Comparison of ENCODE assay signal across 8 cellular contexts in genomic region chr11:45147871-45148270, GRCh38. TPM values are rescaled to one million over a fixed set of nuclear protein-coding genes. Genes with fewer than 3 reads are reported as not detected.
A peak's percentile ranks its signal among the peaks of the same experiment; 100 is the strongest.
DNase-seq lines count a peak whose midpoint lies in the region; ATAC-seq and TF ChIP-seq lines count a peak whose summit lies in the region.

No MANE protein-coding gene starts in this region.

- CTCF ChIA-PET in OCI-LY7 (lab: Charles Lee; ENCODE audit: unreplicated experiment), result no interaction called here

- H3K4me1 ChIP-seq in CD4-positive, CD25-positive, alpha-beta regulatory T cell (ENCODE audit: control insufficient read depth, insufficient read depth, low read length, poor library complexity, severe bottlenecking), result peaks cover 15% of the 10 kb centered on the region
- peaks cover 17% of the 10 kb centered on the region for H3K4me1 ChIP-seq in OCI-LY7 (ENCODE audit: insufficient read depth, low read length, poor library complexity, severe bottlenecking)
- peaks cover 12 to 14% of the 10 kb centered on the region in 2 donors for H3K4me1 ChIP-seq in neuronal stem cell (ENCODE audit: control insufficient read depth in 2 of 2, insufficient read depth in 1 of 2, low read depth in 1 of 2, low read length in 2 of 2)

- H3K27me3 Mint-ChIP-seq in CD4-positive, CD25-positive, alpha-beta regulatory T cell, result peaks cover 16% of the 10 kb centered on the region

- H3K79me1 ChIP-seq in neuronal stem cell (ENCODE audit: low read depth, low read length), result peaks cover 5% of the 10 kb centered on the region

- H3K4me2 ChIP-seq in OCI-LY7 (ENCODE audit: low read length), result peak overlapping the region; percentile 82
- H3K4me2 ChIP-seq in neuronal stem cell (ENCODE audit: insufficient read depth, low read length, poor library complexity, severe bottlenecking), result peak overlapping the region; percentile 94

- H3K36me3 Mint-ChIP-seq in CD4-positive, CD25-positive, alpha-beta regulatory T cell, result peaks cover 3% of the 10 kb centered on the region

- no peaks in the 10 kb centered on the region for H4K20me1 ChIP-seq in OCI-LY7 (ENCODE audit: insufficient read depth, low read length)

- no peak overlapping the region for H3K18ac ChIP-seq in neuronal stem cell (ENCODE audit: low read length)

- peaks cover 3% of the 10 kb centered on the region for H3K27me3 ChIP-seq in CD4-positive, CD25-positive, alpha-beta regulatory T cell (ENCODE audit: control insufficient read depth, insufficient read depth, low read length)
- H3K27me3 ChIP-seq in neuronal stem cell (ENCODE audit: control insufficient read depth in 3 of 3, insufficient read depth in 3 of 3, low read depth in 1 of 3, low read length in 3 of 3), result peaks cover 0 to 18% (median 14%) of the 10 kb centered on the region in 3 experiments

- POLR2A ChIA-PET in OCI-LY7 (lab: Charles Lee), result no interaction called here

- peak overlapping the region; percentile 73 to 96 (median 86) for H3K27ac Mint-ChIP-seq in CD4-positive, CD25-positive, alpha-beta regulatory T cell

- H3K4me3 ChIP-seq in CD4-positive, CD25-positive, alpha-beta regulatory T cell (ENCODE audit: low read depth, low read length), result peak overlapping the region; percentile 81
- peak overlapping the region; percentile 80 for H3K4me3 ChIP-seq in OCI-LY7 (ENCODE audit: low read depth, low read length, poor library complexity, severe bottlenecking)
- peak overlapping the region; percentile 87 for H3K4me3 ChIP-seq in epithelial cell of proximal tubule (ENCODE audit: low read depth, low read length)
- peak overlapping the region; percentile 84 to 93 for H3K4me3 ChIP-seq in neuronal stem cell (ENCODE audit: low read length in 2 of 2)

- no peaks in the 10 kb centered on the region for H3K9me3 ChIP-seq in CD4-positive, CD25-positive, alpha-beta regulatory T cell (ENCODE audit: control insufficient read depth in 2 of 2, low read length in 2 of 2)
- H3K9me3 ChIP-seq in OCI-LY7 (ENCODE audit: low read length), result no peaks in the 10 kb centered on the region
- peaks cover 0 to 7% of the 10 kb centered on the region in 2 donors for H3K9me3 ChIP-seq in neuronal stem cell (replicated peaks in 1 of 2; ENCODE audit: control insufficient read depth in 2 of 2, insufficient read depth in 1 of 2, low read depth in 1 of 2, low read length in 2 of 2)

- peaks cover 0 to 46% (median 30%) of the 10 kb centered on the region in 4 donors for H3K4me1 Mint-ChIP-seq in CD4-positive, CD25-positive, alpha-beta regulatory T cell

- H4K8ac ChIP-seq in neuronal stem cell (ENCODE audit: low read depth, low read length), result no peak overlapping the region

- no peak overlapping the region for H3K4ac ChIP-seq in neuronal stem cell (ENCODE audit: low read length)

- no peaks in the 10 kb centered on the region for H3K9me3 Mint-ChIP-seq in CD4-positive, CD25-positive, alpha-beta regulatory T cell

- H2AFZ ChIP-seq in OCI-LY7 (ENCODE audit: low read length) (peak overlapping the region; percentile 96; the same call in 1 of the 2 replicates), neuronal stem cell (ENCODE audit: low read length) (peak overlapping the region; percentile 86)

- no peak overlapping the region for H4K91ac ChIP-seq in neuronal stem cell (ENCODE audit: low read depth, low read length, poor library complexity)

- no peak overlapping the region for H2BK12ac ChIP-seq in neuronal stem cell (ENCODE audit: low read length)

- H3K4me3 Mint-ChIP-seq in CD4-positive, CD25-positive, alpha-beta regulatory T cell, result peak overlapping the region; percentile 92 to 95 (median 92)

- H3K23ac ChIP-seq in neuronal stem cell (ENCODE audit: low read depth, low read length, poor library complexity), result no peak overlapping the region

- H3K14ac ChIP-seq in neuronal stem cell (ENCODE audit: low read length), result no peak overlapping the region

- no peaks in the 10 kb centered on the region for H3K36me3 ChIP-seq in CD4-positive, CD25-positive, alpha-beta regulatory T cell (ENCODE audit: control insufficient read depth, insufficient read depth, low read length)
- no peaks in the 10 kb centered on the region for H3K36me3 ChIP-seq in OCI-LY7 (ENCODE audit: insufficient read depth, low read length)
- no peaks in the 10 kb centered on the region for H3K36me3 ChIP-seq in neuronal stem cell (replicated peaks in 1 of 2; ENCODE audit: control insufficient read depth in 2 of 2, insufficient read depth in 2 of 2, low read length in 2 of 2)

- no peak for DNase-seq in CD4-positive, CD25-positive, alpha-beta regulatory T cell
- DNase-seq in OCI-LY7 (ENCODE audit: low spot score) (no peak), epithelial cell of proximal tubule (ENCODE audit: low read depth) (no peak), neuronal stem cell (ENCODE audit: low spot score) (no peak), NCI-H510A treated with DMSO at 0.1 percent for 48 hours (lab: John Stamatoyannopoulos, UW) (no peak)

- no CpG with 5 or more reads among the region's 6 CpGs for WGBS in neuronal stem cell (ENCODE audit: extremely low coverage in 2 of 2, insufficient read length in 2 of 2, insufficient replicate concordance in 1 of 2), 2 donors

- no peak overlapping the region for H2AK5ac ChIP-seq in neuronal stem cell (ENCODE audit: low read depth, low read length)

- H2BK15ac ChIP-seq in neuronal stem cell (ENCODE audit: low read length), result no peak overlapping the region

- no peak overlapping the region for H3K9ac ChIP-seq in neuronal stem cell (ENCODE audit: low read depth, low read length, poor library complexity)

- peaks cover 4% of the 10 kb centered on the region; the same call in 1 of the 2 replicates for H3K79me2 ChIP-seq in OCI-LY7 (ENCODE audit: insufficient read depth, low read depth, low read length)

- no peak for ATAC-seq in CD4-positive, CD25-positive, alpha-beta regulatory T cell (ENCODE audit: low read depth in 2 of 2)
- ATAC-seq in GM21390 (IDR thresholded peaks at IDR 0.05; ENCODE audit: unreplicated experiment) (no peak), GM21529 (IDR thresholded peaks at IDR 0.05; ENCODE audit: unreplicated experiment) (no peak), HG03378 (IDR thresholded peaks at IDR 0.05; ENCODE audit: unreplicated experiment) (no peak)

- H3K27ac ChIP-seq in CD4-positive, CD25-positive, alpha-beta regulatory T cell (ENCODE audit: insufficient read depth, low read length, poor library complexity, severe bottlenecking), result no peak overlapping the region
- H3K27ac ChIP-seq in OCI-LY7 (ENCODE audit: low read depth, low read length, poor library complexity, severe bottlenecking), result no peak overlapping the region
- H3K27ac ChIP-seq in neuronal stem cell (replicated peaks; ENCODE audit: low read length), result no peak overlapping the region

- H3K9me2 ChIP-seq in OCI-LY7 (ENCODE audit: insufficient read depth, low read length), result no peaks in the 10 kb centered on the region

- H2BK5ac ChIP-seq in neuronal stem cell (ENCODE audit: low read length), result no peak overlapping the region

- no peak overlapping the region for H2BK120ac ChIP-seq in neuronal stem cell (ENCODE audit: low read depth, low read length)

- no TSS peak for BruUV-seq in OCI-LY7 (replicated peaks; lab: Mats Ljungman, UMichigan)

- intact Hi-C loops in OCI-LY7 (cut with micrococcal nuclease; ENCODE audit: unreplicated experiment), result no loop called here

- no peak for TF ChIP-seq CTCF in OCI-LY7 (conservative IDR thresholded peaks at IDR 0.05; ENCODE audit: low read length)
- no peak for TF ChIP-seq CTCF in epithelial cell of proximal tubule (conservative IDR thresholded peaks at IDR 0.05; ENCODE audit: low read depth, low read length)

RNA-seq across cellular contexts. Expression of gene PRDM11, which starts 1.4 kb away (rescaled TPM):
- 9.0 TPM for total RNA-seq in CD4-positive, CD25-positive, alpha-beta regulatory T cell
- polyA plus RNA-seq in CD4-positive, CD25-positive, alpha-beta regulatory T cell, result under 1 TPM; 0.37 to 0.97 (median 0.51) TPM
- 2.2 and 4.5 TPM in 2 replicates for total RNA-seq in OCI-LY7 (2014; rRNA removed; shearing (Covaris generic))
- total RNA-seq in OCI-LY7 (2022) (8.4 and 8.9 TPM in 2 replicates), epithelial cell of proximal tubule (4.6 and 6.7 TPM in 2 replicates)
- polyA plus RNA-seq in neuronal stem cell (2013, experiment 1 of 2), result 2.6 TPM
- 2.5 TPM for polyA plus RNA-seq in neuronal stem cell (2013, experiment 2 of 2)
